Comparison of ENCODE assay signal across 18 cellular contexts in genomic region chr9:19119241-19119640, GRCh38. TPM values are rescaled to one million over a fixed set of nuclear protein-coding genes. Genes with fewer than 3 reads are reported as not detected.
DNase-seq lines count a peak whose midpoint lies in the region; ATAC-seq and TF ChIP-seq lines count a peak whose summit lies in the region.
"Had no signal": no experiment of that assay in that cellular context is flagged by ENCODE, and none has a peak within 500 bp of the region (broad histone marks: within the 10 kb centered on the region; RNA-seq: fewer than 3 reads in every experiment).

No MANE protein-coding gene starts in this region.

- BruUV-seq in A673 (replicated peaks; lab: Mats Ljungman, UMichigan) = no TSS peak

- H3K9me3 ChIP-seq in gastrocnemius medialis (no peaks in the 10 kb centered on the region), A673 (ENCODE audit: low read depth, low read length, poor library complexity, severe bottlenecking) (no peaks in the 10 kb centered on the region)
- H3K9me3 ChIP-seq: A549, Peyer's patch had no signal

- no peak for DNase-seq in activated T-cell treated with anti-CD3 and anti-CD28 coated beads, Interleukin-2, amount 50 U/mL, for 24 hours
- DNase-seq in activated T-cell treated with anti-CD3 and anti-CD28 coated beads, Interleukin-2, amount 50 U/mL, for 4 hours = no peak
- DNase-seq in NB4 (ENCODE audit: low read depth) (peak; percentile 78), dermis blood vessel endothelial cell (peak; percentile 35), gastrocnemius medialis (no peak), A673 (ENCODE audit: low spot score) (no peak), NCI-H2227 (lab: John Stamatoyannopoulos, UW; ENCODE audit: unreplicated experiment) (no peak), NCI-H146 (lab: John Stamatoyannopoulos, UW) (no peak)
- DNase-seq: activated CD4-positive, CD25-positive, alpha-beta regulatory T cell treated with anti-CD3 and anti-CD28 coated beads, Interleukin-2, amount 50 U/mL, for 72 hours; activated T-cell treated with anti-CD3 and anti-CD28 coated beads, Interleukin-2, amount 50 U/mL, for 1 hour; amniotic stem cell; GDM1; NCI-H1436 treated with DMSO at 0.1 percent for 48 hours; NCI-H510A treated with DMSO at 0.1 percent for 48 hours; posterior cingulate gyrus; T-cell had no signal

- H3K27ac Mint-ChIP-seq in activated T-cell treated with anti-CD3 and anti-CD28 coated beads, Interleukin-2, amount 50 U/mL, for 24 hours = peak overlapping the region; percentile 36
- H3K27ac Mint-ChIP-seq: T-cell had no signal

- H3K4me1 ChIP-seq in gastrocnemius medialis (peaks cover 63 to 83% of the 10 kb centered on the region in 2 donors), A673 (ENCODE audit: insufficient read depth, low read length, poor library complexity, severe bottlenecking) (no peaks in the 10 kb centered on the region)

- H3K4me3 ChIP-seq in NB4 (ENCODE audit: low read depth, low read length) (no peak overlapping the region), gastrocnemius medialis (no peak overlapping the region), A673 (ENCODE audit: low read depth, low read length, poor library complexity, severe bottlenecking) (no peak overlapping the region)
- H3K4me3 ChIP-seq: A549, Peyer's patch had no signal

- peak overlapping the region; percentile 95 to 98 (median 96) for H3K27ac ChIP-seq in gastrocnemius medialis
- H3K27ac ChIP-seq in A673 (ENCODE audit: low read depth, low read length, poor library complexity, severe bottlenecking) = no peak overlapping the region
- H3K27ac ChIP-seq: A549 had no signal

- peaks cover 22% of the 10 kb centered on the region for H3K4me1 Mint-ChIP-seq in activated T-cell treated with anti-CD3 and anti-CD28 coated beads, Interleukin-2, amount 50 U/mL, for 24 hours (ENCODE audit: low read depth)
- H3K4me1 Mint-ChIP-seq in activated T-cell treated with anti-CD3 and anti-CD28 coated beads, Interleukin-2, amount 50 U/mL, for 4 hours (ENCODE audit: low read depth) = peaks cover 19% of the 10 kb centered on the region

- in situ Hi-C loops in gastrocnemius medialis (cut with MboI; ENCODE audit: low sequenced_read_pairs in 4 of 4) = no loop called here

- no peak overlapping the region for H3K4me3 Mint-ChIP-seq in activated T-cell treated with anti-CD3 and anti-CD28 coated beads, Interleukin-2, amount 50 U/mL, for 24 hours
- no peak overlapping the region for H3K4me3 Mint-ChIP-seq in activated T-cell treated with anti-CD3 and anti-CD28 coated beads, Interleukin-2, amount 50 U/mL, for 4 hours
- H3K4me3 Mint-ChIP-seq: T-cell had no signal

- H3K9me3 Mint-ChIP-seq in activated T-cell treated with anti-CD3 and anti-CD28 coated beads, Interleukin-2, amount 50 U/mL, for 24 hours = no peaks in the 10 kb centered on the region
- no peaks in the 10 kb centered on the region for H3K9me3 Mint-ChIP-seq in activated T-cell treated with anti-CD3 and anti-CD28 coated beads, Interleukin-2, amount 50 U/mL, for 4 hours
- H3K9me3 Mint-ChIP-seq: T-cell had no signal

- TF ChIP-seq POLR2A in NB4 (IDR thresholded peaks at IDR 0.05; ENCODE audit: extremely low read depth, insufficient read length) (no peak), gastrocnemius medialis (IDR thresholded peaks at IDR 0.05) (no peak)

- CTCF ChIA-PET in A673 (lab: Charles Lee) = no interaction called here

- TF ChIP-seq CTCF in NB4 (IDR thresholded peaks at IDR 0.05; ENCODE audit: low read depth, low read length) = no peak
- TF ChIP-seq CTCF in gastrocnemius medialis (IDR thresholded peaks at IDR 0.05 in 4 of 5, conservative IDR thresholded peaks at IDR 0.05 in 1 of 5) = no peak
- TF ChIP-seq CTCF in A673 (conservative IDR thresholded peaks at IDR 0.05; ENCODE audit: low read depth, low read length) = no peak

- peaks cover 24 to 91% of the 10 kb centered on the region in 2 donors for H3K36me3 ChIP-seq in gastrocnemius medialis
- H3K36me3 ChIP-seq in A673 (ENCODE audit: insufficient read depth, low read length, poor library complexity, severe bottlenecking) = no peaks in the 10 kb centered on the region

- POLR2A ChIA-PET in A673 (lab: Charles Lee; ENCODE audit: low non-redundant PET) = no interaction called here

- no peaks in the 10 kb centered on the region for H3K27me3 Mint-ChIP-seq in activated T-cell treated with anti-CD3 and anti-CD28 coated beads, Interleukin-2, amount 50 U/mL, for 24 hours
- H3K27me3 Mint-ChIP-seq in activated T-cell treated with anti-CD3 and anti-CD28 coated beads, Interleukin-2, amount 50 U/mL, for 4 hours (ENCODE audit: low read depth) = no peaks in the 10 kb centered on the region
- H3K27me3 Mint-ChIP-seq: T-cell had no signal

- H3K27me3 ChIP-seq in gastrocnemius medialis (no peaks in the 10 kb centered on the region), A673 (replicated peaks; ENCODE audit: insufficient read depth, low read depth, low read length, poor library complexity) (no peaks in the 10 kb centered on the region)
- H3K27me3 ChIP-seq: Peyer's patch had no signal

- intact Hi-C loops in gastrocnemius medialis (cut with DNase I; ENCODE audit: low total_unique reads) (no loop called here), A673 (cut with micrococcal nuclease; ENCODE audit: unreplicated experiment) (no loop called here)

- H3K36me3 Mint-ChIP-seq in activated T-cell treated with anti-CD3 and anti-CD28 coated beads, Interleukin-2, amount 50 U/mL, for 24 hours (ENCODE audit: low read depth) = peaks cover 99% of the 10 kb centered on the region
- H3K36me3 Mint-ChIP-seq in activated T-cell treated with anti-CD3 and anti-CD28 coated beads, Interleukin-2, amount 50 U/mL, for 4 hours (ENCODE audit: insufficient read depth) = peaks cover 59% of the 10 kb centered on the region

- no peak for ATAC-seq in activated T-cell treated with anti-CD3 and anti-CD28 coated beads, Interleukin-2, amount 50 U/mL, for 4 hours
- ATAC-seq in gastrocnemius medialis = no peak
- ATAC-seq: A549, T-cell had no signal

RNA-seq across cellular contexts. Expression of gene PLIN2, which starts 8.1 kb away (rescaled TPM):
- 10 to 100 TPM; 14.5 to 45.5 (median 38.4) TPM for total RNA-seq in activated T-cell treated with anti-CD3 and anti-CD28 coated beads, Interleukin-2, amount 50 U/mL, for 4 hours
- total RNA-seq in dermis blood vessel endothelial cell (141 and 188 TPM in 2 replicates), gastrocnemius medialis (1,000 to 10,000 TPM in 3 of 4 donors, 100 to 1,000 TPM in 1; 485 to 1,318 (median 1,176) TPM), A673 (2021) (0.46 and 0.77 TPM in 2 replicates)

RNA-seq across cellular contexts. Expression of gene HAUS6, which starts 16.5 kb away (rescaled TPM):
- 10 to 100 TPM; 17.4 to 30.6 (median 30.0) TPM for total RNA-seq in activated T-cell treated with anti-CD3 and anti-CD28 coated beads, Interleukin-2, amount 50 U/mL, for 4 hours
- 18.4 and 23.8 TPM in 2 replicates for total RNA-seq in dermis blood vessel endothelial cell
- 1 to 10 TPM; 3.7 to 6.3 (median 5.3) TPM for total RNA-seq in gastrocnemius medialis
- total RNA-seq in A673 (2021) = 22.1 and 26.1 TPM in 2 replicates

Comparison
In these comparisons a context has a peak if more than half of its experiments do, and no peak if none do; other contexts are left out.
1. DNase-seq: peak in NB4 (single experiment) and dermis blood vessel endothelial cell (single experiment); none in activated T-cell treated with anti-CD3 and anti-CD28 coated beads, Interleukin-2, amount 50 U/mL, for 24 hours (single experiment), activated T-cell treated with anti-CD3 and anti-CD28 coated beads, Interleukin-2, amount 50 U/mL, for 4 hours (single experiment), gastrocnemius medialis (0 of 2), A673 (single experiment), NCI-H2227 (single experiment) and NCI-H146 (single experiment).